In genomic region chr4:106766519-106766918, GRCh38 we compare ENCODE assay signal across 18 cellular contexts.
"Had no signal": no experiment of that assay in that cellular context is flagged by ENCODE, and none has a peak within 500 bp of the region (broad histone marks: within the 10 kb centered on the region; RNA-seq: fewer than 3 reads in every experiment).

No MANE protein-coding gene starts in this region.

- H3K27ac Mint-ChIP-seq: activated naive CD4-positive, alpha-beta T cell treated with anti-CD3 and anti-CD28 coated beads, Interleukin-2, amount 50 U/mL, for 24 hours; natural killer cell; type B pancreatic cell had no signal

- H3K4me3 Mint-ChIP-seq: activated naive CD4-positive, alpha-beta T cell treated with anti-CD3 and anti-CD28 coated beads, Interleukin-2, amount 50 U/mL, for 24 hours; natural killer cell; type B pancreatic cell had no signal

- H3K27me3 Mint-ChIP-seq: activated naive CD4-positive, alpha-beta T cell treated with anti-CD3 and anti-CD28 coated beads, Interleukin-2, amount 50 U/mL, for 24 hours; type B pancreatic cell had no signal

- H3K27me3 ChIP-seq: cardiac muscle cell, colonic mucosa, sigmoid colon, suprapubic skin had no signal

- H3K4me1 Mint-ChIP-seq: activated naive CD4-positive, alpha-beta T cell treated with anti-CD3 and anti-CD28 coated beads, Interleukin-2, amount 50 U/mL, for 24 hours; natural killer cell had no signal

- H3K4me1 ChIP-seq: colonic mucosa, psoas muscle, suprapubic skin had no signal

- H3K9me3 Mint-ChIP-seq: type B pancreatic cell had no signal

- H3K9me3 ChIP-seq: colonic mucosa, psoas muscle, sigmoid colon, suprapubic skin had no signal

- H3K4me3 ChIP-seq: cardiac muscle cell, colonic mucosa, lung, psoas muscle, sigmoid colon, suprapubic skin had no signal

- H3K36me3 ChIP-seq: cardiac muscle cell, colonic mucosa, sigmoid colon, suprapubic skin had no signal

- H3K36me3 Mint-ChIP-seq: activated naive CD4-positive, alpha-beta T cell treated with anti-CD3 and anti-CD28 coated beads, Interleukin-2, amount 50 U/mL, for 24 hours; natural killer cell; type B pancreatic cell had no signal

- H3K27ac ChIP-seq: cardiac muscle cell, colonic mucosa, psoas muscle, sigmoid colon, suprapubic skin had no signal

- ATAC-seq: activated CD4-positive, CD25-positive, alpha-beta regulatory T cell treated with anti-CD3 and anti-CD28 coated beads, Interleukin-2, amount 50 U/mL, for 24 hours; left cardiac atrium; natural killer cell; psoas muscle; stimulated activated naive CD8-positive, alpha-beta T cell treated with anti-CD3 and anti-CD28 coated beads, Interleukin-15, Interleukin-2, amounts not matched to agents 100 U/mL and 50 U/mL, for 24 hours had no signal

- DNase-seq: activated T-cell treated with anti-CD3 and anti-CD28 coated beads, Interleukin-2, amount 50 U/mL, for 1 hour; amygdala; colonic mucosa; effector CD8-positive, alpha-beta T cell; left cardiac atrium; natural killer cell; nucleus accumbens; psoas muscle; sigmoid colon; stimulated activated CD4-positive, alpha-beta T cell treated with anti-CD3 and anti-CD28 coated beads, Interleukin-4, amount 100 ng/mL, for 1 hour; stimulated activated CD8-positive, alpha-beta memory T cell treated with anti-CD3 and anti-CD28 coated beads, Interleukin-4, amount 100 ng/mL, for 48 hours; stimulated activated naive CD8-positive, alpha-beta T cell treated with anti-CD3 and anti-CD28 coated beads, Interleukin-15, Interleukin-2, amounts not matched to agents 100 U/mL and 50 U/mL, for 24 hours had no signal
